Comparison of ENCODE assay signal across 15 cellular contexts in genomic region chr16:87303431-87303930, GRCh38. TPM values are rescaled to one million over a fixed set of nuclear protein-coding genes. Genes with fewer than 3 reads are reported as not detected.
A peak's percentile ranks its signal among the peaks of the same experiment; 100 is the strongest.
DNase-seq lines count a peak whose midpoint lies in the region; ATAC-seq and TF ChIP-seq lines count a peak whose summit lies in the region.
"Had no signal": no experiment of that assay in that cellular context is flagged by ENCODE, and none has a peak within 500 bp of the region (broad histone marks: within the 10 kb centered on the region; RNA-seq: fewer than 3 reads in every experiment).

No MANE protein-coding gene starts in this region.

- peaks cover 28% of the 10 kb centered on the region for H3K4me1 Mint-ChIP-seq in activated CD4-positive, alpha-beta T cell treated with anti-CD3 and anti-CD28 coated beads, Interleukin-2, amount 10 ng/mL, durations not matched to agents 7 days and 5 days
- peaks cover 9% of the 10 kb centered on the region for H3K4me1 Mint-ChIP-seq in activated CD8-positive, alpha-beta T cell treated with anti-CD3 and anti-CD28 coated beads for 36 hours (ENCODE audit: low read depth)

- no peaks in the 10 kb centered on the region for H3K36me3 ChIP-seq in Loucy (ENCODE audit: insufficient read depth, low read length)
- H3K36me3 ChIP-seq: gastroesophageal sphincter, SJCRH30, upper lobe of left lung had no signal

- H3K4me1 ChIP-seq in Loucy (ENCODE audit: insufficient read depth, low read length, poor library complexity, severe bottlenecking): peaks cover 17% of the 10 kb centered on the region
- H3K4me1 ChIP-seq: SJCRH30, upper lobe of left lung had no signal

- no peaks in the 10 kb centered on the region for H3K79me2 ChIP-seq in Loucy (ENCODE audit: insufficient read depth, low read length)

- no peak for TF ChIP-seq CTCF in Loucy (conservative IDR thresholded peaks at IDR 0.05; ENCODE audit: low read length)
- no peak for TF ChIP-seq CTCF in activated CD8-positive, alpha-beta T cell treated with anti-CD3 and anti-CD28 coated beads for 36 hours (IDR thresholded peaks at IDR 0.05)

- intact Hi-C loops in activated CD8-positive, alpha-beta T cell treated with anti-CD3 and anti-CD28 coated beads for 36 hours (cut with micrococcal nuclease): no loop called here
- intact Hi-C loops in posterior vena cava (cut with DNase I): no loop called here

- H3K27ac Mint-ChIP-seq in activated CD4-positive, alpha-beta T cell treated with anti-CD3 and anti-CD28 coated beads, Interleukin-2, amount 10 ng/mL, durations not matched to agents 7 days and 5 days: peak overlapping the region; percentile 86
- H3K27ac Mint-ChIP-seq in activated CD8-positive, alpha-beta T cell treated with anti-CD3 and anti-CD28 coated beads for 36 hours: peak overlapping the region; percentile 65

- H3K27me3 ChIP-seq in Loucy (ENCODE audit: insufficient read depth, low read length, poor library complexity, severe bottlenecking): no peaks in the 10 kb centered on the region
- H3K27me3 ChIP-seq: SJCRH30, upper lobe of left lung had no signal

- peak overlapping the region; percentile 56 for H3K4me2 ChIP-seq in Loucy (ENCODE audit: low read depth, low read length, poor library complexity, severe bottlenecking)

- no peaks in the 10 kb centered on the region for H3F3A ChIP-seq in Loucy (ENCODE audit: low read depth)

- DNase-seq in activated CD4-positive, alpha-beta T cell treated with anti-CD3 and anti-CD28 coated beads, Interleukin-2, amount 10 ng/mL, durations not matched to agents 7 days and 5 days: peak; percentile 12
- no peak for DNase-seq in activated CD4-positive, alpha-beta T cell treated with anti-CD3 and anti-CD28 coated beads, Interleukin-2, amount 50 U/mL, for 4 hours
- no peak for DNase-seq in activated CD8-positive, alpha-beta T cell treated with anti-CD3 and anti-CD28 coated beads for 36 hours
- DNase-seq in posterior vena cava (ENCODE audit: low spot score) (peak; percentile 72), amygdala (lab: John Stamatoyannopoulos, UW) (no peak), KG1 (lab: John Stamatoyannopoulos, UW) (no peak)
- DNase-seq: central memory CD4-positive, alpha-beta T cell; mucosa of descending colon; NCI-H1694; NCI-H748 treated with DMSO at 0.1 percent for 48 hours; SJCRH30 had no signal

- POLR2A ChIA-PET in activated CD4-positive, alpha-beta T cell treated with anti-CD3 and anti-CD28 coated beads, Interleukin-2, amount 10 ng/mL, durations not matched to agents 7 days and 5 days (lab: Charles Lee): no interaction called here
- POLR2A ChIA-PET in activated CD8-positive, alpha-beta T cell treated with anti-CD3 and anti-CD28 coated beads for 36 hours (lab: Charles Lee): interaction anchor here (1.1 kb wide), 1 partner anchor 12 kb away, joined by 3 read pairs; no protein-coding TSS in a partner anchor

- H3K9ac ChIP-seq in Loucy (ENCODE audit: low read depth, low read length, poor library complexity, severe bottlenecking): peak overlapping the region; percentile 32

- no peaks in the 10 kb centered on the region for H4K20me1 ChIP-seq in Loucy (ENCODE audit: insufficient read depth, low read length, poor library complexity, severe bottlenecking)

- H3K36me3 Mint-ChIP-seq in activated CD4-positive, alpha-beta T cell treated with anti-CD3 and anti-CD28 coated beads, Interleukin-2, amount 10 ng/mL, durations not matched to agents 7 days and 5 days (ENCODE audit: low read depth): peaks cover 11% of the 10 kb centered on the region
- peaks cover 2% of the 10 kb centered on the region for H3K36me3 Mint-ChIP-seq in activated CD8-positive, alpha-beta T cell treated with anti-CD3 and anti-CD28 coated beads for 36 hours (ENCODE audit: low read depth)

- H3K4me3 ChIP-seq in Loucy (ENCODE audit: low read length, poor library complexity, severe bottlenecking): peak overlapping the region; percentile 15
- H3K4me3 ChIP-seq: gastroesophageal sphincter, mucosa of descending colon, SJCRH30, upper lobe of left lung had no signal

- ATAC-seq in activated CD8-positive, alpha-beta T cell treated with anti-CD3 and anti-CD28 coated beads for 36 hours: peak; percentile 49
- no peak for ATAC-seq in GM18870 (IDR thresholded peaks at IDR 0.05; ENCODE audit: unreplicated experiment)
- ATAC-seq: gastroesophageal sphincter had no signal

- H3K9me2 ChIP-seq in Loucy (replicated peaks; ENCODE audit: low read depth, low read length): no peaks in the 10 kb centered on the region

- H3K9me3 ChIP-seq in Loucy (ENCODE audit: insufficient read depth, low read depth, low read length): no peaks in the 10 kb centered on the region
- H3K9me3 ChIP-seq: mucosa of descending colon, SJCRH30, upper lobe of left lung had no signal

- H3K9me3 Mint-ChIP-seq in activated CD4-positive, alpha-beta T cell treated with anti-CD3 and anti-CD28 coated beads, Interleukin-2, amount 10 ng/mL, durations not matched to agents 7 days and 5 days: peaks cover under 1% of the 10 kb centered on the region
- no peaks in the 10 kb centered on the region for H3K9me3 Mint-ChIP-seq in activated CD8-positive, alpha-beta T cell treated with anti-CD3 and anti-CD28 coated beads for 36 hours

- CTCF ChIA-PET in activated CD4-positive, alpha-beta T cell treated with anti-CD3 and anti-CD28 coated beads, Interleukin-2, amount 10 ng/mL, durations not matched to agents 7 days and 5 days (lab: Charles Lee): interaction anchor here (1.0 to 1.4 kb wide), 2 partner anchors 10 to 14 kb away, joined by 3 read pairs; partner anchors contain the start of gene C16orf95
- CTCF ChIA-PET in activated CD8-positive, alpha-beta T cell treated with anti-CD3 and anti-CD28 coated beads for 36 hours (lab: Charles Lee): no interaction called here

- no peak overlapping the region for H3K4me3 Mint-ChIP-seq in activated CD4-positive, alpha-beta T cell treated with anti-CD3 and anti-CD28 coated beads, Interleukin-2, amount 10 ng/mL, durations not matched to agents 7 days and 5 days
- no peak overlapping the region for H3K4me3 Mint-ChIP-seq in activated CD8-positive, alpha-beta T cell treated with anti-CD3 and anti-CD28 coated beads for 36 hours

- H3K27me3 Mint-ChIP-seq in activated CD4-positive, alpha-beta T cell treated with anti-CD3 and anti-CD28 coated beads, Interleukin-2, amount 10 ng/mL, durations not matched to agents 7 days and 5 days: no peaks in the 10 kb centered on the region
- H3K27me3 Mint-ChIP-seq in activated CD8-positive, alpha-beta T cell treated with anti-CD3 and anti-CD28 coated beads for 36 hours: no peaks in the 10 kb centered on the region

- no peak overlapping the region for H2AFZ ChIP-seq in Loucy (ENCODE audit: low read length)

RNA-seq across cellular contexts. Expression of gene C16orf95, which starts 13.7 kb away (rescaled TPM):
- 1 to 10 TPM; 7.3 to 9.2 TPM for total RNA-seq in activated CD4-positive, alpha-beta T cell treated with anti-CD3 and anti-CD28 coated beads, Interleukin-2, amount 10 ng/mL, durations not matched to agents 7 days and 5 days
- 10 to 100 TPM; 11.5 to 13.6 TPM for total RNA-seq in activated CD8-positive, alpha-beta T cell treated with anti-CD3 and anti-CD28 coated beads for 36 hours
- 1 to 10 TPM; 1.1 to 3.1 TPM for total RNA-seq in posterior vena cava

Comparison
In these comparisons a context has a peak if more than half of its experiments do, and no peak if none do; other contexts are left out.
1. DNase-seq: peak in activated CD4-positive, alpha-beta T cell treated with anti-CD3 and anti-CD28 coated beads, Interleukin-2, amount 10 ng/mL, durations not matched to agents 7 days and 5 days (single experiment) and posterior vena cava (single experiment); none in activated CD4-positive, alpha-beta T cell treated with anti-CD3 and anti-CD28 coated beads, Interleukin-2, amount 50 U/mL, for 4 hours (0 of 2), activated CD8-positive, alpha-beta T cell treated with anti-CD3 and anti-CD28 coated beads for 36 hours (single experiment), amygdala (0 of 56) and KG1 (single experiment).